Comparison of ENCODE assay signal across 15 cellular contexts in genomic region chr15:72382146-72382545, GRCh38. TPM values are rescaled to one million over a fixed set of nuclear protein-coding genes. Genes with fewer than 3 reads are reported as not detected.
DNase-seq lines count a peak whose midpoint lies in the region; ATAC-seq, FAIRE-seq and TF ChIP-seq lines count a peak whose summit lies in the region.
"Had no signal": no experiment of that assay in that cellular context is flagged by ENCODE, and none has a peak within 500 bp of the region (broad histone marks: within the 10 kb centered on the region; RNA-seq: fewer than 3 reads in every experiment).

No MANE protein-coding gene starts in this region.

- H3K27me3 Mint-ChIP-seq in Calu3 (ENCODE audit: unreplicated experiment), result peaks cover 73% of the 10 kb centered on the region

- H3K4me3 ChIP-seq in SK-N-SH (ENCODE audit: low read depth in 2 of 2, low read length in 1 of 2), result no peak overlapping the region
- no peak overlapping the region for H3K4me3 ChIP-seq in liver (ENCODE audit: low read depth in 1 of 3, low read length in 3 of 3)
- H3K4me3 ChIP-seq in upper lobe of left lung, result no peak overlapping the region
- H3K4me3 ChIP-seq: Peyer's patch had no signal

- no peak for TF ChIP-seq EP300 in SK-N-SH (IDR thresholded peaks at IDR 0.05; ENCODE audit: borderline replicate concordance in 1 of 2, low read depth in 1 of 2, low read length in 1 of 2)
- no peak for TF ChIP-seq EP300 in upper lobe of left lung (IDR thresholded peaks at IDR 0.05)

- intact Hi-C loops in Calu3 (cut with micrococcal nuclease; ENCODE audit: unreplicated experiment), result no loop called here

- ATAC-seq in upper lobe of left lung (ENCODE audit: low FRiP score in 2 of 2), result no peak
- no peak for ATAC-seq in HG03175 (IDR thresholded peaks at IDR 0.05; ENCODE audit: unreplicated experiment)

- no peaks in the 10 kb centered on the region for H3K9me2 ChIP-seq in SK-N-SH

- H3K27me3 ChIP-seq in SK-N-SH (ENCODE audit: insufficient read depth) (peaks cover 29% of the 10 kb centered on the region; the same call in 1 of the 2 replicates), liver (ENCODE audit: control insufficient read depth in 4 of 4, insufficient read depth in 4 of 4, low read length in 3 of 4) (no peaks in the 10 kb centered on the region), upper lobe of left lung (no peaks in the 10 kb centered on the region)
- H3K27me3 ChIP-seq: Peyer's patch had no signal

- H3K36me3 Mint-ChIP-seq in Calu3 (ENCODE audit: insufficient read depth, unreplicated experiment), result no peaks in the 10 kb centered on the region
- H3K36me3 Mint-ChIP-seq: naive B cell had no signal

- H3K4me2 ChIP-seq in SK-N-SH, result no peak overlapping the region

- H3K9ac ChIP-seq in SK-N-SH (no peak overlapping the region), liver (ENCODE audit: low read depth in 1 of 2, low read length in 2 of 2) (no peak overlapping the region)

- no peaks in the 10 kb centered on the region for H3K9me3 Mint-ChIP-seq in Calu3 (ENCODE audit: low read depth, unreplicated experiment)
- H3K9me3 Mint-ChIP-seq: naive B cell had no signal

- H3K27ac ChIP-seq in SK-N-SH (ENCODE audit: low read depth in 2 of 2, low read length in 1 of 2) (no peak overlapping the region), liver (ENCODE audit: low read depth in 1 of 2, low read length in 2 of 2) (no peak overlapping the region), upper lobe of left lung (no peak overlapping the region)
- H3K27ac ChIP-seq: Peyer's patch had no signal

- H2AFZ ChIP-seq in SK-N-SH (ENCODE audit: low read depth), result no peak overlapping the region

- H4K20me1 ChIP-seq in SK-N-SH (ENCODE audit: insufficient read depth), result no peaks in the 10 kb centered on the region

- H3K36me3 ChIP-seq in SK-N-SH (replicated peaks in 1 of 2; ENCODE audit: control insufficient read depth in 1 of 2, insufficient read depth in 2 of 2, low read length in 1 of 2), result no peaks in the 10 kb centered on the region
- H3K36me3 ChIP-seq in liver (ENCODE audit: control insufficient read depth in 4 of 4, insufficient read depth in 3 of 4, low read depth in 1 of 4, low read length in 3 of 4), result no peaks in the 10 kb centered on the region
- H3K36me3 ChIP-seq in upper lobe of left lung, result no peaks in the 10 kb centered on the region
- H3K36me3 ChIP-seq: Peyer's patch had no signal

- TF ChIP-seq CTCF in Calu3 (IDR thresholded peaks at IDR 0.05; ENCODE audit: unreplicated experiment), result no peak
- peak; percentile 20; the same call in 1 of the 2 replicates for TF ChIP-seq CTCF in SK-N-SH (IDR thresholded peaks at IDR 0.05)
- peak; percentile 33 for TF ChIP-seq CTCF in liver (IDR thresholded peaks at IDR 0.05; ENCODE audit: low read depth, low read length, missing input control)
- TF ChIP-seq CTCF in upper lobe of left lung (IDR thresholded peaks at IDR 0.05), result peak in 1 of 6 experiments; percentile 22

- no peaks in the 10 kb centered on the region for H3K4me1 Mint-ChIP-seq in Calu3 (ENCODE audit: low read depth, unreplicated experiment)

- no peak overlapping the region for H3K4me3 Mint-ChIP-seq in Calu3 (ENCODE audit: low read depth, unreplicated experiment)
- H3K4me3 Mint-ChIP-seq: naive B cell had no signal

- H3K9me3 ChIP-seq in SK-N-SH, result no peaks in the 10 kb centered on the region
- H3K9me3 ChIP-seq in liver (ENCODE audit: control insufficient read depth in 4 of 4, low read length in 3 of 4), result no peaks in the 10 kb centered on the region
- no peaks in the 10 kb centered on the region for H3K9me3 ChIP-seq in upper lobe of left lung
- H3K9me3 ChIP-seq: Peyer's patch had no signal

- no peak for TF ChIP-seq RAD21 in SK-N-SH (IDR thresholded peaks at IDR 0.05; ENCODE audit: low read length)
- peak; percentile 45 to 71 for TF ChIP-seq RAD21 in liver (IDR thresholded peaks at IDR 0.05)

- DNase-seq in Calu3, result peak; percentile 4
- peak; percentile 21 for DNase-seq in HEK293T (ENCODE audit: extremely low spot score)
- DNase-seq in SK-N-SH, result no peak
- no peak for DNase-seq in upper lobe of left lung
- DNase-seq in frontal cortex (ENCODE audit: low spot score in 2 of 2), result no peak
- DNase-seq in GM12891 (ENCODE audit: insufficient read length, low spot score), result no peak
- DNase-seq: activated T-cell treated with anti-CD3 and anti-CD28 coated beads for 4 hours, naive B cell, NCI-H1436 treated with DMSO at 0.1 percent for 48 hours, Peyer's patch had no signal

- no TSS peak for BruUV-seq in Calu3 (replicated peaks; lab: Mats Ljungman, UMichigan)

- H3K27ac Mint-ChIP-seq in Calu3 (ENCODE audit: unreplicated experiment), result no peak overlapping the region

- POLR2A ChIA-PET in HEK293T (lab: Yijun Ruan, JAX), result interaction anchor here (0.6 kb wide), 1 partner anchor 86 kb away, joined by 3 read pairs; no protein-coding TSS in a partner anchor
- POLR2A ChIA-PET in SK-N-SH (lab: Yijun Ruan, JAX), result interaction anchor here (0.6 kb wide), 1 partner anchor 654 kb away, joined by 3 read pairs; no protein-coding TSS in a partner anchor

- no peak for TF ChIP-seq POLR2A in upper lobe of left lung (IDR thresholded peaks at IDR 0.05)
- no peak for TF ChIP-seq POLR2A in GM12891 (IDR thresholded peaks at IDR 0.05; ENCODE audit: low read depth, low read length)

- CTCF ChIA-PET in Calu3 (lab: Charles Lee), result interaction anchor here (0.5 to 1.5 kb wide), 3 partner anchors 22 to 900 kb away, joined by 3 to 4 read pairs (median 4); no protein-coding TSS in a partner anchor
- CTCF ChIA-PET in HEK293T (lab: Yijun Ruan, JAX), result no interaction called here
- CTCF ChIA-PET in SK-N-SH (lab: Yijun Ruan, JAX), result interaction anchor here (1.4 kb wide), 1 partner anchor 73 kb away, joined by 3 read pairs; no protein-coding TSS in a partner anchor

- FAIRE-seq in frontal cortex (lab: Jason Lieb, UNC), result no peak
- no peak for FAIRE-seq in GM12891 (lab: Jason Lieb, UNC)
- FAIRE-seq: endometrium, GM19239 had no signal

- H3K79me2 ChIP-seq in SK-N-SH (ENCODE audit: insufficient read depth), result no peaks in the 10 kb centered on the region

- H3F3A ChIP-seq in SK-N-SH (replicated peaks; ENCODE audit: insufficient read depth), result peaks cover 4% of the 10 kb centered on the region

- 4% methylated on average over 2 of the region's 2 CpGs for WGBS in SK-N-SH (ENCODE audit: low lambda C conversion rate)
- WGBS in liver, result 66% methylated on average over 2 of the region's 2 CpGs
- WGBS in upper lobe of left lung, 2 donors, result 80 to 85% methylated on average over 2 of the region's 2 CpGs

- H3K4me1 ChIP-seq in SK-N-SH (ENCODE audit: control insufficient read depth in 1 of 2, insufficient read depth in 2 of 2, low read depth in 1 of 2, low read length in 1 of 2), result no peaks in the 10 kb centered on the region
- H3K4me1 ChIP-seq in liver (ENCODE audit: control insufficient read depth in 4 of 4, insufficient read depth in 4 of 4, low read length in 3 of 4), result no peaks in the 10 kb centered on the region
- peaks cover 0 to 7% (median 2%) of the 10 kb centered on the region in 4 donors for H3K4me1 ChIP-seq in upper lobe of left lung

TF ChIP-seq in HEK293T, 16 proteins besides CTCF, POLR2A, EP300 and RAD21 (continues in another document):
- TF ChIP-seq ZNF384 (IDR thresholded peaks at IDR 0.05) (no peak), SUZ12 (IDR thresholded peaks at IDR 0.05) (no peak), LEF1 (IDR thresholded peaks at IDR 0.05; ENCODE audit: borderline replicate concordance) (no peak)

TF ChIP-seq in SK-N-SH, 30 proteins besides CTCF, POLR2A, EP300 and RAD21 (continues in another document):
- TF ChIP-seq MEF2A (IDR thresholded peaks at IDR 0.05; ENCODE audit: borderline replicate concordance, low read depth), result no peak

TF ChIP-seq in liver, 16 proteins besides CTCF, POLR2A, EP300 and RAD21:
- no peak for TF ChIP-seq HNF4G (IDR thresholded peaks at IDR 0.05)

TF ChIP-seq in GM12891, 5 proteins besides CTCF, POLR2A, EP300 and RAD21:
- TF ChIP-seq POU2F2 (IDR thresholded peaks at IDR 0.05; ENCODE audit: low read depth, low read length) (no peak), POLR2AphosphoS5 (IDR thresholded peaks at IDR 0.05; ENCODE audit: low read depth, low read length) (no peak), SPI1 (IDR thresholded peaks at IDR 0.05; ENCODE audit: low read depth, low read length) (no peak), TAF1 (IDR thresholded peaks at IDR 0.05; ENCODE audit: low read depth, low read length) (no peak), PAX5 (IDR thresholded peaks at IDR 0.05; ENCODE audit: insufficient read depth, low read length, severe bottlenecking) (no peak)

RNA-seq across cellular contexts. Expression of gene HEXA, which starts 6.3 kb away (rescaled TPM):
- total RNA-seq in Calu3 (2022), result 129 and 145 TPM in 2 replicates
- 251 and 344 TPM in 2 replicates for polyA plus RNA-seq in SK-N-SH (2012; rRNA removed)
- polyA plus RNA-seq in SK-N-SH (2012; cell fraction: cytosol; rRNA removed), result 185 and 211 TPM in 2 replicates
- 320 and 397 TPM in 2 replicates for polyA plus RNA-seq in SK-N-SH (2012; cell fraction: nucleus; rRNA removed)
- total RNA-seq in liver, result 10 to 100 TPM; 38.1 to 42.9 TPM
- polyA plus RNA-seq in liver, result 10 to 100 TPM; 62.5 to 69.0 TPM
- 100 to 1,000 TPM in 5 of 6 donors, 10 to 100 TPM in 1; 80.5 to 256 (median 149) TPM for total RNA-seq in upper lobe of left lung
- 30.6 TPM for total RNA-seq in frontal cortex
- 66.8 TPM for polyA plus RNA-seq in GM12891 (2012; ENCODE audit: low read depth, missing spikeins)

RNA-seq across cellular contexts. Expression of gene TMEM202, which starts 16.0 kb away (rescaled TPM):
- total RNA-seq in Calu3 (2022) (not detected in 2 replicates), liver (not detected), upper lobe of left lung (not detected), frontal cortex (not detected)
- polyA plus RNA-seq in SK-N-SH (2012; rRNA removed) (not detected in 2 replicates), liver (not detected)
- polyA plus RNA-seq in SK-N-SH (2012; cell fraction: cytosol; rRNA removed), result not detected in 2 replicates
- polyA plus RNA-seq in SK-N-SH (2012; cell fraction: nucleus; rRNA removed), result not detected in 2 replicates
- not detected for polyA plus RNA-seq in GM12891 (2012; ENCODE audit: low read depth, missing spikeins)
- total RNA-seq: Peyer's patch, skeletal muscle tissue had no signal

Comparison
In these comparisons a context has a peak if more than half of its experiments do, and no peak if none do; other contexts are left out.
1. DNase-seq: peak in Calu3 (single experiment) and HEK293T (single experiment); none in SK-N-SH (single experiment), upper lobe of left lung (0 of 2), frontal cortex (0 of 2) and GM12891 (single experiment).